Comparison of ENCODE assay signal across 10 cellular contexts in the genomic region with DNA sequence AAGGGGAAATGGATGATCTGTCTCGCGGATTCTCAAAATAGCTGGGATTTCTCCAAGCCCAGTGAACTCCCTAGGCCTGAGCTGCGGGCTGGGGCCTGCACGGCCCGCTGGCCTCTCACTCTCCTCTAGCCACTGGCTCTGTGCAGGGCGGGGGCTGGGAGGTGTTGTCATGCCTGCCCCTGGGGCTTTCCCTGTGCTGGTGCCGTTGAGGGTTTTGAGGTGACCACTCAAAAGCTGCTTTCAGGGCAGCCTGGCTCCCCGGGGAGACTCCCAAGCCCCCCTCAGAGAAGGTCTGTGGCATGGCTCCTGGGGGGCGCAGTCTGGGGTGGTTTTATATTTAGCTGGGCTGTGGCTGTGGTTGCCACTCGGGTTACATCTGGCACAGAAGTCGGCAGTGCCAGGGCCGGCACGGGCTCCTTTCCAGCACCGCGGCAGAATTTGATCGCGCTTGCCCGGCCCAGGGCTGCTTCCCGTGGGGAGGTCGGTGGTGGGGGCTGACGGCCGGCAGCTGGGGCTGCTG. TPM values are rescaled to one million over a fixed set of nuclear protein-coding genes. Genes with fewer than 3 reads are reported as not detected.
A peak's percentile ranks its signal among the peaks of the same experiment; 100 is the strongest.
DNase-seq lines count a peak whose midpoint lies in the region; ATAC-seq and TF ChIP-seq lines count a peak whose summit lies in the region.
"Had no signal": no experiment of that assay in that cellular context is flagged by ENCODE, and none has a peak within 500 bp of the region (broad histone marks: within the 10 kb centered on the region; RNA-seq: fewer than 3 reads in every experiment).

No MANE protein-coding gene starts in this region.

- 4% methylated on average over 19 of the region's 22 CpGs for WGBS in mammary epithelial cell (ENCODE audit: low coverage, missing lambda C conversion rate)

- no peak overlapping the region for H2AFZ ChIP-seq in HCT116 (ENCODE audit: low read depth, low read length, poor library complexity, severe bottlenecking)
- peak overlapping the region; percentile 63 for H2AFZ ChIP-seq in mammary epithelial cell (ENCODE audit: low read depth, low read length)

- H3K27me3 ChIP-seq in HCT116 (ENCODE audit: insufficient read depth, low read length) = no peaks in the 10 kb centered on the region
- no peaks in the 10 kb centered on the region for H3K27me3 ChIP-seq in mammary epithelial cell (ENCODE audit: insufficient read depth, low read length)

- H3K9me3 ChIP-seq in HCT116 (ENCODE audit: control insufficient read depth in 1 of 2, insufficient read depth in 1 of 2, low read depth in 1 of 2, low read length in 2 of 2) (no peaks in the 10 kb centered on the region), mammary epithelial cell (replicated peaks; ENCODE audit: insufficient read depth, low read length) (no peaks in the 10 kb centered on the region)

- H3K4me1 ChIP-seq in HCT116 (ENCODE audit: control insufficient read depth in 1 of 2, insufficient read depth in 2 of 2, low read length in 2 of 2) (peaks cover 7 to 19% of the 10 kb centered on the region in 2 experiments; a peak in 3 of 4 replicates), mammary epithelial cell (ENCODE audit: insufficient read depth, low read length) (peaks cover 55% of the 10 kb centered on the region)

- POLR2A ChIA-PET in HCT116 (lab: Charles Lee) = no interaction called here

- in situ Hi-C loops in mammary epithelial cell (cut with MboI; ENCODE audit: low sequenced_read_pairs in 2 of 2) = no loop called here

- no peak overlapping the region for H3K4me2 ChIP-seq in HCT116 (ENCODE audit: low read length)
- H3K4me2 ChIP-seq in mammary epithelial cell (ENCODE audit: insufficient read depth, low read depth, low read length) = peak overlapping the region; percentile 92

- ATAC-seq in HCT116 = no peak
- no peak for ATAC-seq in stimulated activated naive CD8-positive, alpha-beta T cell treated with anti-CD3 and anti-CD28 coated beads, Interleukin-15, Interleukin-2, amounts not matched to agents 100 U/mL and 50 U/mL, for 24 hours
- ATAC-seq in GM21423 (IDR thresholded peaks at IDR 0.05; ENCODE audit: unreplicated experiment) = no peak
- ATAC-seq in GM18870 (IDR thresholded peaks at IDR 0.05; ENCODE audit: unreplicated experiment) = no peak
- ATAC-seq: activated naive CD4-positive, alpha-beta T cell treated with anti-CD3 and anti-CD28 coated beads, Interleukin-2, amount 50 U/mL, for 72 hours had no signal

- H3K9ac ChIP-seq in HCT116 (ENCODE audit: low read length) = no peak overlapping the region
- H3K9ac ChIP-seq in mammary epithelial cell (ENCODE audit: insufficient read depth, low read length) = peak overlapping the region; percentile 64

- CTCF ChIA-PET in HCT116 (lab: Charles Lee) = no interaction called here
- CTCF ChIA-PET in mammary epithelial cell (lab: Charles Lee; ENCODE audit: low non-redundant PET) = no interaction called here

- no peaks in the 10 kb centered on the region for H4K20me1 ChIP-seq in HCT116 (ENCODE audit: insufficient read depth)
- no peaks in the 10 kb centered on the region for H4K20me1 ChIP-seq in mammary epithelial cell (ENCODE audit: insufficient read depth, low read length)

- RAD21 ChIA-PET in HCT116 (lab: Charles Lee; ENCODE audit: low non-redundant PET in 1 of 2, low total read pairs in 2 of 2, uncharacterized antibody in 2 of 2, unreplicated experiment in 2 of 2) = no interaction called here

- H3K79me2 ChIP-seq in HCT116 (ENCODE audit: insufficient read depth, low read length) (peaks cover 60% of the 10 kb centered on the region), mammary epithelial cell (ENCODE audit: insufficient read depth, low read length) (peaks cover 68% of the 10 kb centered on the region)

- H3K4me3 ChIP-seq in HCT116 (replicated peaks in 1 of 2; ENCODE audit: low read depth in 1 of 2, low read length in 2 of 2) (no peak overlapping the region), mammary epithelial cell (replicated peaks in 1 of 3; ENCODE audit: insufficient read depth in 1 of 3, low read depth in 2 of 3, low read length in 3 of 3) (peak overlapping the region; percentile 22 to 31 (median 29))

- TF ChIP-seq CTCF in HCT116 (IDR thresholded peaks at IDR 0.05 in 2 of 3, conservative IDR thresholded peaks at IDR 0.05 in 1 of 3; ENCODE audit: borderline replicate concordance in 1 of 3, insufficient read depth in 1 of 3, low read depth in 2 of 3, low read length in 2 of 3) = no peak
- TF ChIP-seq CTCF in mammary epithelial cell (conservative IDR thresholded peaks at IDR 0.05 in 1 of 2, IDR thresholded peaks at IDR 0.05 in 1 of 2; ENCODE audit: extremely low read depth in 1 of 2, insufficient read depth in 1 of 2, low read depth in 1 of 2, low read length in 2 of 2) = no peak

- TF ChIP-seq RAD21 in HCT116 (IDR thresholded peaks at IDR 0.05; ENCODE audit: low read depth) = no peak

- H3K9me2 ChIP-seq in HCT116 (ENCODE audit: insufficient read depth) = no peaks in the 10 kb centered on the region

- BruUV-seq in HCT116 (replicated peaks; lab: Mats Ljungman, UMichigan) (no TSS peak), mammary epithelial cell (replicated peaks; lab: Mats Ljungman, UMichigan) (no TSS peak)

- H3K36me3 ChIP-seq in HCT116 (ENCODE audit: control insufficient read depth in 1 of 2, insufficient read depth in 2 of 2, low read length in 2 of 2) (peaks cover 0 to 4% of the 10 kb centered on the region in 2 experiments; a peak in 2 of 4 replicates), mammary epithelial cell (ENCODE audit: insufficient read depth, low read length) (peaks cover 2% of the 10 kb centered on the region)

- H3K27ac ChIP-seq in HCT116 (ENCODE audit: low read depth, low read length) = peak overlapping the region; percentile 18; the same call in 1 of the 2 replicates
- peak overlapping the region; percentile 77 for H3K27ac ChIP-seq in mammary epithelial cell (ENCODE audit: insufficient read depth, low read depth, low read length)

- DNase-seq in HCT116 (ENCODE audit: low read depth, low spot score) = no peak
- DNase-seq in mammary epithelial cell = peak; percentile 81
- DNase-seq in islet precursor cell = peak; percentile 65
- peak; percentile 34 for DNase-seq in stimulated activated naive CD8-positive, alpha-beta T cell treated with anti-CD3 and anti-CD28 coated beads, Interleukin-15, Interleukin-2, amounts not matched to agents 100 U/mL and 50 U/mL, for 24 hours
- no peak for DNase-seq in GF-D8 (lab: John Stamatoyannopoulos, UW)
- DNase-seq in Kasumi-1 (lab: John Stamatoyannopoulos, UW) = no peak
- DNase-seq: naive B cell had no signal

- no peak for TF ChIP-seq POLR2A in HCT116 (IDR thresholded peaks at IDR 0.05; ENCODE audit: borderline replicate concordance, extremely low read depth, insufficient read depth, insufficient read length)

- intact Hi-C loops in HCT116 (cut with micrococcal nuclease) = no loop called here
- intact Hi-C loops in mammary epithelial cell (cut with micrococcal nuclease) = no loop called here

- dilution Hi-C loops in mammary epithelial cell (cut with HindIII; ENCODE audit: low sequenced_read_pairs) = no loop called here

TF ChIP-seq in HCT116, 20 proteins besides CTCF, POLR2A, EP300 and RAD21 (continues in another document):
- TF ChIP-seq TCF7L2 (IDR thresholded peaks at IDR 0.05; ENCODE audit: borderline replicate concordance, extremely low read depth, insufficient read depth, insufficient read length) (no peak), CBX3 (IDR thresholded peaks at IDR 0.05; ENCODE audit: low read depth) (no peak), EZH2phosphoT487 (IDR thresholded peaks at IDR 0.05; ENCODE audit: borderline replicate concordance) (no peak), YY1 (IDR thresholded peaks at IDR 0.05; ENCODE audit: extremely low read depth, insufficient replicate concordance, low read depth, low read length) (no peak), ATF3 (IDR thresholded peaks at IDR 0.05) (no peak), POLR2AphosphoS5 (IDR thresholded peaks at IDR 0.05; ENCODE audit: low read depth, low read length) (no peak), JUND (IDR thresholded peaks at IDR 0.05) (no peak), ELF1 (IDR thresholded peaks at IDR 0.05; ENCODE audit: borderline replicate concordance, low read depth) (no peak), SIN3A (IDR thresholded peaks at IDR 0.05; ENCODE audit: low read depth) (no peak), SRF (IDR thresholded peaks at IDR 0.05; ENCODE audit: low read depth) (no peak), ZBTB33 (IDR thresholded peaks at IDR 0.05; ENCODE audit: extremely low read depth, insufficient replicate concordance, low read length) (no peak), CEBPB (IDR thresholded peaks at IDR 0.05; ENCODE audit: low read depth) (no peak)

RNA-seq across cellular contexts. Expression of gene NDUFB7, which starts 10.0 kb away (rescaled TPM):
- 167 TPM for total RNA-seq in HCT116 (2021; ENCODE audit: unreplicated experiment)
- polyA plus RNA-seq in HCT116 (2012) = 214 and 236 TPM in 2 replicates
- total RNA-seq in mammary epithelial cell = 100 to 1,000 TPM; 142 to 177 TPM
- polyA plus RNA-seq in mammary epithelial cell = 246 TPM
- polyA minus RNA-seq in mammary epithelial cell = 15.7 TPM

RNA-seq across cellular contexts. Expression of gene CLEC17A, which starts 21.0 kb away (rescaled TPM):
- total RNA-seq in HCT116 (2021; ENCODE audit: unreplicated experiment) = not detected
- 0.04 and 0.08 TPM in 2 replicates for polyA plus RNA-seq in HCT116 (2012)
- not detected for total RNA-seq in mammary epithelial cell
- 0.08 TPM for polyA plus RNA-seq in mammary epithelial cell
- not detected for polyA minus RNA-seq in mammary epithelial cell

RNA-seq across cellular contexts. Expression of gene TECR, which starts 32.5 kb away (rescaled TPM):
- 232 TPM for total RNA-seq in HCT116 (2021; ENCODE audit: unreplicated experiment)
- 305 and 352 TPM in 2 replicates for polyA plus RNA-seq in HCT116 (2012)
- 100 to 1,000 TPM in 1 of 2 donors, 10 to 100 TPM in 1; 68.0 to 168 TPM for total RNA-seq in mammary epithelial cell
- 245 TPM for polyA plus RNA-seq in mammary epithelial cell
- polyA minus RNA-seq in mammary epithelial cell = 522 TPM

RNA-seq across cellular contexts. Expression of gene DNAJB1, which starts 43.7 kb away (rescaled TPM):
- total RNA-seq in HCT116 (2021; ENCODE audit: unreplicated experiment) = 175 TPM
- 129 and 139 TPM in 2 replicates for polyA plus RNA-seq in HCT116 (2012)
- 100 to 1,000 TPM; 133 to 182 TPM for total RNA-seq in mammary epithelial cell
- polyA plus RNA-seq in mammary epithelial cell = 176 TPM
- polyA minus RNA-seq in mammary epithelial cell = 261 TPM

Comparison
In these comparisons a context has a peak if more than half of its experiments do, and no peak if none do; other contexts are left out.
1. DNase-seq: peak in mammary epithelial cell (single experiment), islet precursor cell (single experiment) and stimulated activated naive CD8-positive, alpha-beta T cell treated with anti-CD3 and anti-CD28 coated beads, Interleukin-15, Interleukin-2, amounts not matched to agents 100 U/mL and 50 U/mL, for 24 hours (single experiment); none in HCT116 (single experiment), GF-D8 (single experiment) and Kasumi-1 (0 of 2).
2. H3K4me3 ChIP-seq: peak in mammary epithelial cell (3 of 3); none in HCT116 (0 of 2).